ENCODE assay signal across 28 cellular contexts in the genomic region with DNA sequence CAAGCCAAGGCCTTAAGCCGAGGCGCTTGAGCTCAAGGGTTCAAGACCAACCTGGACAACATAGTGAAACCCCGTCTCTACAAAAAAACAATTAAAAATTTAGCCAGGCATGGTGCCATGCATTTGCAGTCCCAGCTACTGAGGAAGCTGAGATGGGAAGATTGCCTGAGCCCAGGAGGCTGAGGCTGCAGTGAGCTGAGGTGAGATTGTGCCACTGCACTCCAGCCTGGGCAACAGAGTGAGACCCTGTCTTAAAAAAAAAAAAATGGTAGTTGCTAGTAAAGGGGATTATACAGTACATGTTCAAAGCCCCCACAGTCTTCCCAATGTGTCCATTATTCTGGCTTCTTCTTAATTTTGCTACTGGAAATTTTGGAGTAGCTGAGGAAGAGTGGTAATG. TPM values are rescaled to one million over a fixed set of nuclear protein-coding genes. Genes with fewer than 3 reads are reported as not detected.
"Had no signal": no experiment of that assay in that cellular context is flagged by ENCODE, and none has a peak within 500 bp of the region (broad histone marks: within the 10 kb centered on the region; RNA-seq: fewer than 3 reads in every experiment).

No MANE protein-coding gene starts in this region.

- ATAC-seq: esophagus mucosa, gastrocnemius medialis, heart right ventricle, left cardiac atrium, left lung, left ventricle myocardium superior, lower lobe of right lung, mucosa of descending colon had no signal

- H3K27ac Mint-ChIP-seq: mesothelial cell of epicardium had no signal

- H3K4me3 Mint-ChIP-seq: mesothelial cell of epicardium had no signal

- DNase-seq: colonic mucosa; dermis blood vessel endothelial cell; dorsolateral prefrontal cortex; effector CD4-positive, alpha-beta T cell; effector memory CD4-positive, alpha-beta T cell; erythroblast; esophagus squamous epithelium; foreskin fibroblast; foreskin melanocyte; gastrocnemius medialis; glutamatergic neuron; heart right ventricle; hippocampal formation; left cardiac atrium; left lung; left ventricle myocardium superior; lower lobe of right lung; mesenchymal stem cell; mucosa of descending colon had no signal

RNA-seq across cellular contexts. Expression of gene GSTT4, which starts 24.1 kb away (rescaled TPM):
- total RNA-seq: chondrocyte, colonic mucosa, dermis blood vessel endothelial cell, esophagus mucosa, esophagus squamous epithelium, gastrocnemius medialis, glomerular endothelial cell, heart right ventricle, kidney epithelial cell, left cardiac atrium, left lung, left ventricle myocardium superior, lower leg skin, lower lobe of right lung, lung microvascular endothelial cell, mesenteric fat pad, mesothelial cell of epicardium, mucosa of descending colon, myocyte had no signal

RNA-seq across cellular contexts. Expression of gene GSTT2, which starts 49.4 kb away (rescaled TPM):
- total RNA-seq: chondrocyte, colonic mucosa, dermis blood vessel endothelial cell, esophagus squamous epithelium, mesenteric fat pad, mucosa of descending colon, myocyte had no signal
